Comparison of ENCODE assay signal across 17 cellular contexts in the genomic region with DNA sequence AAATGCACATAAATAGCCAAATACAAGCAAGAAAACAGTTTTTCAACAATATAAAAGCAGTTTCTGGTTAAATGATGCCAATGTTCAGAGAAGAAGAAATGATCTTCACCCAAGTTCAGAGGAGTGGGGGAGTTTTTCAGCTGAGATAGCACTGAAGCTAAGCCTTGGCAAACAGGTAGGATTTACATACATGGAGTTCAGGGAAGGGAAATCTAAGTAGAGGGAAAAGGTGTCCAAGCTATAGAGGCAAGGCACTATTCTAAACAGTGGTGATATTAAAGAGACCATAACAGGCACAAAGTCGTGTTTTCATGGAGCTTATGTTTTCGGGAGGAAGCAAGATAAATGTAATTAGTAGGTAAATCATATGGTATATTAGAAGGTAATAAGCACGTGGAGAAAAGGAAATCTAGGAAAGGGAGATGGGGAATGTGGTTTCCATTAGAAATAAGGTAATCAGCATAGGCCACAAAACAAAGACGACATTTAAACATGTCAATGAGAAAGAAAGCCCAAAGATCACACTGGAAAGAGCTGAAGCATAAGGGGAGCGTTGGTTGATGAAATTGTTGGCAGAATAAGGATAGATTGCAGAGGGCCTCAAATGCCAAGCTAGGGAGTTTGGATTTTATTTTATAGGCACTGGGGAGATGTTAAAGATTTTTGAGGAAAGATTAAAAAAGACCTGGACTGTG.
DNase-seq lines count a peak whose midpoint lies in the region; FAIRE-seq and TF ChIP-seq lines count a peak whose summit lies in the region.
"Had no signal": no experiment of that assay in that cellular context is flagged by ENCODE, and none has a peak within 500 bp of the region (broad histone marks: within the 10 kb centered on the region; RNA-seq: fewer than 3 reads in every experiment).

No MANE protein-coding gene starts in this region.

- no peak overlapping the region for H2BK20ac ChIP-seq in H1 (ENCODE audit: low read length)

- H3K56ac ChIP-seq in H1 (replicated peaks; ENCODE audit: insufficient read length, low read depth, low read length), result no peak overlapping the region
- H3K56ac ChIP-seq in mesendoderm (ENCODE audit: low read length), result no peak overlapping the region

- CTCF ChIA-PET in H1 (lab: Charles Lee; ENCODE audit: partially characterized antibody), result interaction anchor here (1.2 kb wide), 1 partner anchor 20 kb away, joined by 4 read pairs; no protein-coding TSS in a partner anchor

- H3K79me2 ChIP-seq in H1 (ENCODE audit: control insufficient read depth in 1 of 2, insufficient read depth in 2 of 2, low read length in 2 of 2), result peaks cover 0 to 86% of the 10 kb centered on the region in 2 experiments; a peak in 3 of 4 replicates
- no peaks in the 10 kb centered on the region for H3K79me2 ChIP-seq in mesendoderm (ENCODE audit: control insufficient read depth, insufficient read depth, low read length)

- H3K14ac ChIP-seq in H1 (ENCODE audit: insufficient read length), result no peak overlapping the region

- H4K5ac ChIP-seq in H1 (ENCODE audit: insufficient read length, low read depth, low read length) (no peak overlapping the region), mesendoderm (ENCODE audit: low read length) (no peak overlapping the region)

- TF ChIP-seq RAD21 in H1 (IDR thresholded peaks at IDR 0.05 in 1 of 2, conservative IDR thresholded peaks at IDR 0.05 in 1 of 2; ENCODE audit: low read depth in 2 of 2, low read length in 2 of 2), result no peak

- H3K36me3 ChIP-seq in HUES48 (ENCODE audit: control insufficient read depth, insufficient read depth, low read length), result no peaks in the 10 kb centered on the region
- peaks cover 0 to 3% (median 1%) of the 10 kb centered on the region in 4 experiments; a peak in 1 of 8 replicates for H3K36me3 ChIP-seq in H1 (ENCODE audit: control insufficient read depth in 2 of 4, insufficient read depth in 4 of 4, low read length in 3 of 4)
- H3K36me3 ChIP-seq in mesendoderm (ENCODE audit: control insufficient read depth, insufficient read depth, low read length), result no peaks in the 10 kb centered on the region

- H3K9me3 ChIP-seq in HUES48 (ENCODE audit: control insufficient read depth, insufficient read depth, low read length) (0 out of 2 replicates have a peak, but pooled peaks cover 4% of the 10 kb centered on the region), H1 (ENCODE audit: insufficient read depth in 2 of 2, low read depth in 1 of 2, low read length in 1 of 2) (peaks cover 3% of the 10 kb centered on the region in 2 experiments; a peak in 3 of 4 replicates)
- H3K9me3 ChIP-seq: Caco-2 had no signal

- no peaks in the 10 kb centered on the region for H3K27me3 ChIP-seq in HUES48 (ENCODE audit: control insufficient read depth, insufficient read depth, low read length)
- H3K27me3 ChIP-seq in H1 (replicated peaks in 1 of 4; ENCODE audit: control insufficient read depth in 3 of 4, extremely low read depth in 1 of 4, insufficient read depth in 3 of 4, low read length in 3 of 4), result no peaks in the 10 kb centered on the region
- no peaks in the 10 kb centered on the region for H3K27me3 ChIP-seq in mesendoderm (ENCODE audit: insufficient read depth, low read length, poor library complexity)

- H2AFZ ChIP-seq in H1 (ENCODE audit: low read length), result no peak overlapping the region
- H2AFZ ChIP-seq: GM23248 had no signal

- no peak for FAIRE-seq in H1 (lab: Jason Lieb, UNC)
- FAIRE-seq: GM12878, GM19239, H54 had no signal

- DNase-seq in H1 (ENCODE audit: low read depth in 1 of 2, low spot score in 2 of 2) (no peak), mesendoderm (no peak), globus pallidus (ENCODE audit: low spot score) (no peak), HT-29 (ENCODE audit: low spot score) (no peak), cortex of kidney (lab: John Stamatoyannopoulos, UW) (no peak)
- DNase-seq: C1 segment of cervical spinal cord; Caco-2; CD4-positive, alpha-beta memory T cell; DMS79; EL; GDM1; GM23248; HCEC 1CT had no signal

- 29% methylated on average over 5 of the region's 5 CpGs; no CpG with 5 or more reads in 1 of the 2 experiments for WGBS in H1 (ENCODE audit: extremely low coverage in 1 of 2, insufficient coverage in 1 of 2, insufficient read length in 1 of 2, insufficient replicate concordance in 2 of 2, low coverage in 1 of 2, low lambda C conversion rate in 2 of 2, missing lambda C conversion rate in 1 of 2), 2 experiments
- no CpG with 5 or more reads among the region's 5 CpGs for WGBS in mesendoderm (ENCODE audit: extremely low coverage, insufficient coverage, low lambda C conversion rate)

- H3K18ac ChIP-seq in H1 (ENCODE audit: extremely low read depth, low read length) (peak overlapping the region; percentile 79; the same call in 1 of the 2 replicates), mesendoderm (ENCODE audit: low read length) (no peak overlapping the region)

- peak overlapping the region; percentile 35 to 41; a peak in 3 of 4 replicates for H3K4me2 ChIP-seq in H1 (ENCODE audit: insufficient read depth in 1 of 2, low read depth in 2 of 2, low read length in 2 of 2)
- H3K4me2 ChIP-seq in mesendoderm (ENCODE audit: low read length), result no peak overlapping the region

- no peak for TF ChIP-seq CTCF in H1 (IDR thresholded peaks at IDR 0.05; ENCODE audit: control extremely low read depth in 1 of 3, insufficient read depth in 1 of 3, low read depth in 1 of 3, low read length in 3 of 3)

- H3K9ac ChIP-seq in HUES48 (ENCODE audit: low read depth, low read length) (no peak overlapping the region), H1 (replicated peaks in 1 of 4; ENCODE audit: extremely low read depth in 1 of 4, low read depth in 3 of 4, low read length in 3 of 4) (no peak overlapping the region), mesendoderm (ENCODE audit: low read length) (no peak overlapping the region)
- H3K9ac ChIP-seq: GM23248 had no signal

- H3K4ac ChIP-seq in H1 (replicated peaks; ENCODE audit: insufficient read length, low read depth, low read length), result peak overlapping the region; percentile 53
- no peak overlapping the region for H3K4ac ChIP-seq in mesendoderm (ENCODE audit: low read depth, low read length)

- H3K4me1 ChIP-seq in HUES48 (ENCODE audit: control insufficient read depth, insufficient read depth, low read length) (peaks cover 64% of the 10 kb centered on the region), H1 (replicated peaks in 1 of 4; ENCODE audit: control insufficient read depth in 3 of 4, insufficient read depth in 4 of 4, low read length in 3 of 4) (peaks cover 0 to 10% (median 7%) of the 10 kb centered on the region in 4 experiments; a peak in 5 of 7 replicates), mesendoderm (ENCODE audit: control insufficient read depth, low read depth, low read length) (peaks cover 2% of the 10 kb centered on the region)
- H3K4me1 ChIP-seq: Caco-2 had no signal

- H2BK5ac ChIP-seq in H1 (ENCODE audit: low read depth, low read length) (peak overlapping the region; percentile 67; the same call in 1 of the 2 replicates), mesendoderm (ENCODE audit: low read length) (no peak overlapping the region)

- H3K27ac ChIP-seq in HUES48 (ENCODE audit: low read depth, low read length) (peak overlapping the region; percentile 12), H1 (ENCODE audit: low read depth, low read length) (0 out of 2 replicates have a peak overlapping the region, but pooled peaks have one; percentile 5), mesendoderm (ENCODE audit: low read depth, low read length) (no peak overlapping the region)
- H3K27ac ChIP-seq: GM23248 had no signal

- no peak overlapping the region for H4K91ac ChIP-seq in H1 (replicated peaks; ENCODE audit: insufficient read length, low read length)

- peak overlapping the region; percentile 29 for H2BK120ac ChIP-seq in H1 (replicated peaks; ENCODE audit: low read depth, low read length)
- no peak overlapping the region for H2BK120ac ChIP-seq in mesendoderm (ENCODE audit: low read depth, low read length)

- H4K20me1 ChIP-seq in H1 (replicated peaks in 1 of 2; ENCODE audit: control insufficient read depth in 1 of 2, insufficient read depth in 2 of 2, low read length in 2 of 2), result no peaks in the 10 kb centered on the region

- no peak overlapping the region for H2BK12ac ChIP-seq in H1 (ENCODE audit: low read depth, low read length)

- H3K4me3 ChIP-seq in HUES48 (ENCODE audit: low read depth, low read length) (no peak overlapping the region), H1 (ENCODE audit: extremely low read depth in 1 of 4, insufficient read depth in 2 of 4, low read depth in 3 of 4, low read length in 4 of 4) (peak overlapping the region in 1 of 4 experiments; percentile 27; a peak in 1 of 8 replicates), mesendoderm (ENCODE audit: low read length) (no peak overlapping the region)
- H3K4me3 ChIP-seq: GM12878, GM23248 had no signal

- H2BK15ac ChIP-seq in H1 (ENCODE audit: low read length), result no peak overlapping the region
- H2BK15ac ChIP-seq in mesendoderm (replicated peaks; ENCODE audit: low read depth), result no peak overlapping the region

- H3K23ac ChIP-seq in H1 (ENCODE audit: insufficient read length), result peak overlapping the region; percentile 38
- no peak overlapping the region for H3K23ac ChIP-seq in mesendoderm (ENCODE audit: low read length)

- no peaks in the 10 kb centered on the region for H3K23me2 ChIP-seq in H1 (ENCODE audit: low read depth, low read length)

- H4K8ac ChIP-seq in H1 (ENCODE audit: extremely low read depth, insufficient read depth, low read length), result no peak overlapping the region
- peak overlapping the region; percentile 14 for H4K8ac ChIP-seq in mesendoderm (ENCODE audit: low read depth, low read length)

- POLR2A ChIA-PET in H1 (lab: Charles Lee; ENCODE audit: partially characterized antibody), result no interaction called here

- no peak for TF ChIP-seq POLR2A in H1 (IDR thresholded peaks at IDR 0.05; ENCODE audit: control extremely low read depth in 1 of 2, low read depth in 2 of 2, low read length in 2 of 2)

- H3K79me1 ChIP-seq in H1 (ENCODE audit: low read depth, low read length) (no peaks in the 10 kb centered on the region), mesendoderm (ENCODE audit: low read length) (peaks cover 2% of the 10 kb centered on the region)

- no peak for TF ChIP-seq EP300 in H1 (IDR thresholded peaks at IDR 0.05; ENCODE audit: borderline replicate concordance in 1 of 2, low read depth in 2 of 2, low read length in 2 of 2)

- no peak overlapping the region for H2AK5ac ChIP-seq in H1 (ENCODE audit: low read depth, low read length)
- H2AK5ac ChIP-seq in mesendoderm (ENCODE audit: low read length), result no peak overlapping the region

TF ChIP-seq in H1, 55 proteins besides CTCF, POLR2A, EP300 and RAD21 (continues in another document):
- TF ChIP-seq SP4 (IDR thresholded peaks at IDR 0.05; ENCODE audit: low read length) (no peak), TAF7 (optimal IDR thresholded peaks at IDR 0.05; ENCODE audit: borderline replicate concordance, low read depth, low read length) (no peak), MAFK (IDR thresholded peaks at IDR 0.05; ENCODE audit: low read depth, low read length) (no peak), SIX5 (IDR thresholded peaks at IDR 0.05; ENCODE audit: low read depth, low read length) (no peak), CREB1 (IDR thresholded peaks at IDR 0.05) (no peak)
- TF ChIP-seq, protein P1, sequence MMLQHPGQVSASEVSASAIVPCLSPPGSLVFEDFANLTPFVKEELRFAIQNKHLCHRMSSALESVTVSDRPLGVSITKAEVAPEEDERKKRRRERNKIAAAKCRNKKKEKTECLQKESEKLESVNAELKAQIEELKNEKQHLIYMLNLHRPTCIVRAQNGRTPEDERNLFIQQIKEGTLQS (IDR thresholded peaks at IDR 0.05; ENCODE audit: insufficient read depth, low read depth, low read length), result no peak
